In the genomic region with DNA sequence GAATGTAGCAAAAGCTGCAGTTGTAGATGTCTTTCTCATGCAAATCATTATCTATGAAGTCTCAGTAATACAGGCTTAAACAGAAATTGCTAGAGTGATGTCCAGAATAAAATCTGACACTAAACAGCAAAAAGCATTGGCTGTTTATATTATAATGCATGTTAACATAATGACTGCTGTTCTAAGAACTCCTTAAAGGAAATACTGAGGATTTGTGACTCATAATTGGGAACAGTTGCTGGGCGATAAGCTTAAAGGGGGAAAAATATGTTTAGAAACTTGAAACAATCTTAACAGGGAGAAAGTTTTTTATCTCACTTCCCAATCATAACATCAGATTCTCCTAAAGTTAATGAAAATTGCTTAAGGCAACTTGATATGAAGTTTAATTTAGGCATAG, we compare ENCODE assay signal across 14 cellular contexts. TPM values are rescaled to one million over a fixed set of nuclear protein-coding genes. Genes with fewer than 3 reads are reported as not detected.
DNase-seq lines count a peak whose midpoint lies in the region; ATAC-seq and TF ChIP-seq lines count a peak whose summit lies in the region.
"Had no signal": no experiment of that assay in that cellular context is flagged by ENCODE, and none has a peak within 500 bp of the region (broad histone marks: within the 10 kb centered on the region; RNA-seq: fewer than 3 reads in every experiment).

No MANE protein-coding gene starts in this region.

- no peaks in the 10 kb centered on the region for H3K9me3 Mint-ChIP-seq in activated CD4-positive, alpha-beta T cell treated with anti-CD3 and anti-CD28 coated beads, Interleukin-2, amount 10 ng/mL, durations not matched to agents 7 days and 5 days
- H3K9me3 Mint-ChIP-seq: CD14-positive monocyte; central memory CD8-positive, alpha-beta T cell; WTC11 had no signal

- H3K9me2 ChIP-seq in hepatocyte (replicated peaks; ENCODE audit: insufficient read depth): no peaks in the 10 kb centered on the region

- POLR2A ChIA-PET in HEK293 (lab: Yijun Ruan, JAX): interaction anchor here (1.2 kb wide), 1 partner anchor 397 kb away, joined by 3 read pairs; no protein-coding TSS in a partner anchor
- POLR2A ChIA-PET in activated CD4-positive, alpha-beta T cell treated with anti-CD3 and anti-CD28 coated beads, Interleukin-2, amount 10 ng/mL, durations not matched to agents 7 days and 5 days (lab: Charles Lee): no interaction called here

- ATAC-seq in HG02610 (IDR thresholded peaks at IDR 0.05; ENCODE audit: unreplicated experiment) (no peak), HG03025 (IDR thresholded peaks at IDR 0.05; ENCODE audit: low FRiP score, unreplicated experiment) (no peak)
- ATAC-seq: WTC11 had no signal

- H3K36me3 ChIP-seq in HEK293 (ENCODE audit: control insufficient read depth in 2 of 2, insufficient read depth in 1 of 2, low read length in 2 of 2) (peaks cover 7 to 23% of the 10 kb centered on the region in 2 experiments), hepatocyte (replicated peaks; ENCODE audit: insufficient read depth, low read depth) (no peaks in the 10 kb centered on the region)

- no peak overlapping the region for H3K27ac ChIP-seq in HEK293 (ENCODE audit: extremely low read depth, low read depth, low read length)
- H3K27ac ChIP-seq in hepatocyte: no peak overlapping the region

- TF ChIP-seq CTCF in HEK293 (tag by site-specific recombination; IDR thresholded peaks at IDR 0.05) (no peak), astrocyte of the spinal cord (IDR thresholded peaks at IDR 0.05; ENCODE audit: low read depth, low read length) (no peak), hepatocyte (IDR thresholded peaks at IDR 0.05; ENCODE audit: poor library complexity) (no peak)

- H2AFZ ChIP-seq in hepatocyte: no peak overlapping the region

- H3K9me3 ChIP-seq in HEK293 (ENCODE audit: control insufficient read depth, insufficient read depth, low read depth, low read length): no peaks in the 10 kb centered on the region
- no peaks in the 10 kb centered on the region for H3K9me3 ChIP-seq in hepatocyte (ENCODE audit: low read depth)

- H3K4me3 Mint-ChIP-seq in activated CD4-positive, alpha-beta T cell treated with anti-CD3 and anti-CD28 coated beads, Interleukin-2, amount 10 ng/mL, durations not matched to agents 7 days and 5 days: no peak overlapping the region
- H3K4me3 Mint-ChIP-seq: CD14-positive monocyte, WTC11 had no signal

- CTCF ChIA-PET in HEK293 (lab: Yijun Ruan, JAX): no interaction called here
- CTCF ChIA-PET in activated CD4-positive, alpha-beta T cell treated with anti-CD3 and anti-CD28 coated beads, Interleukin-2, amount 10 ng/mL, durations not matched to agents 7 days and 5 days (lab: Charles Lee): interaction anchor here (1.5 kb wide), 1 partner anchor 11 kb away, joined by 3 read pairs; no protein-coding TSS in a partner anchor

- H3K4me2 ChIP-seq in hepatocyte: peak overlapping the region; percentile 46

- H3K4me1 Mint-ChIP-seq in activated CD4-positive, alpha-beta T cell treated with anti-CD3 and anti-CD28 coated beads, Interleukin-2, amount 10 ng/mL, durations not matched to agents 7 days and 5 days: peaks cover 60% of the 10 kb centered on the region

- H3K4me3 ChIP-seq in HEK293 (ENCODE audit: low read depth, low read length): no peak overlapping the region
- no peak overlapping the region for H3K4me3 ChIP-seq in astrocyte of the spinal cord (ENCODE audit: low read depth, low read length)
- no peak overlapping the region for H3K4me3 ChIP-seq in hepatocyte

- no peaks in the 10 kb centered on the region for H3K27me3 ChIP-seq in hepatocyte

- peak; percentile 45 for DNase-seq in A172 (ENCODE audit: low spot score)
- DNase-seq in astrocyte of the spinal cord (ENCODE audit: low read depth, low spot score): peak; percentile 78
- no peak for DNase-seq in hepatocyte (ENCODE audit: low spot score)
- DNase-seq in activated CD4-positive, alpha-beta T cell treated with anti-CD3 and anti-CD28 coated beads, Interleukin-2, amount 10 ng/mL, durations not matched to agents 7 days and 5 days: no peak
- DNase-seq in effector CD4-positive, alpha-beta T cell: no peak
- DNase-seq: activated T-cell treated with anti-CD3 and anti-CD28 coated beads, Interleukin-2, amount 50 U/mL, for 48 hours; NCI-H1436; stimulated activated CD4-positive, alpha-beta T cell treated with anti-CD3 and anti-CD28 coated beads, Interleukin-12 subunit alpha, Interleukin-12 subunit beta, amount 100 ng/mL, for 4 hours had no signal

- H4K20me1 ChIP-seq in hepatocyte (ENCODE audit: insufficient read depth, poor library complexity, severe bottlenecking): peaks cover 44% of the 10 kb centered on the region

- 33% methylated on average over 1 of the region's 1 CpG for WGBS in hepatocyte (ENCODE audit: low lambda C conversion rate, missing lambda C conversion rate)

- peaks cover 73% of the 10 kb centered on the region for H3K36me3 Mint-ChIP-seq in activated CD4-positive, alpha-beta T cell treated with anti-CD3 and anti-CD28 coated beads, Interleukin-2, amount 10 ng/mL, durations not matched to agents 7 days and 5 days (ENCODE audit: low read depth)

- no peaks in the 10 kb centered on the region for H3K27me3 Mint-ChIP-seq in activated CD4-positive, alpha-beta T cell treated with anti-CD3 and anti-CD28 coated beads, Interleukin-2, amount 10 ng/mL, durations not matched to agents 7 days and 5 days
- H3K27me3 Mint-ChIP-seq: central memory CD8-positive, alpha-beta T cell had no signal

- H3K4me1 ChIP-seq in HEK293 (ENCODE audit: control insufficient read depth, insufficient read depth, low read length) (0 out of 2 replicates have a peak, but pooled peaks cover 4% of the 10 kb centered on the region), hepatocyte (ENCODE audit: insufficient read depth) (peaks cover 35% of the 10 kb centered on the region)

- no peak overlapping the region for H3K27ac Mint-ChIP-seq in activated CD4-positive, alpha-beta T cell treated with anti-CD3 and anti-CD28 coated beads, Interleukin-2, amount 10 ng/mL, durations not matched to agents 7 days and 5 days
- H3K27ac Mint-ChIP-seq: CD14-positive monocyte, WTC11 had no signal

- peaks cover 94% of the 10 kb centered on the region for H3K79me2 ChIP-seq in hepatocyte

- in situ Hi-C loops in astrocyte of the spinal cord (cut with HindIII; ENCODE audit: low sequenced_read_pairs): loop anchor here (25.0 kb wide), 1 partner anchor 395 kb away; no protein-coding TSS in a partner anchor

TF ChIP-seq in HEK293, 187 proteins besides CTCF, POLR2A, EP300 and RAD21 (continues in another document):
- no peak for TF ChIP-seq ZNF10 (tag by site-specific recombination; IDR thresholded peaks at IDR 0.05)
- no peak for TF ChIP-seq ZNF610 (tag by site-specific recombination; IDR thresholded peaks at IDR 0.05; ENCODE audit: borderline replicate concordance)
- no peak for TF ChIP-seq ZNF16 (tag by site-specific recombination; IDR thresholded peaks at IDR 0.05; ENCODE audit: low read depth)
- TF ChIP-seq ZNF600 (tag by site-specific recombination; IDR thresholded peaks at IDR 0.05): no peak
- no peak for TF ChIP-seq ZEB2 (tag by site-specific recombination; IDR thresholded peaks at IDR 0.05)
- TF ChIP-seq, protein P1, sequence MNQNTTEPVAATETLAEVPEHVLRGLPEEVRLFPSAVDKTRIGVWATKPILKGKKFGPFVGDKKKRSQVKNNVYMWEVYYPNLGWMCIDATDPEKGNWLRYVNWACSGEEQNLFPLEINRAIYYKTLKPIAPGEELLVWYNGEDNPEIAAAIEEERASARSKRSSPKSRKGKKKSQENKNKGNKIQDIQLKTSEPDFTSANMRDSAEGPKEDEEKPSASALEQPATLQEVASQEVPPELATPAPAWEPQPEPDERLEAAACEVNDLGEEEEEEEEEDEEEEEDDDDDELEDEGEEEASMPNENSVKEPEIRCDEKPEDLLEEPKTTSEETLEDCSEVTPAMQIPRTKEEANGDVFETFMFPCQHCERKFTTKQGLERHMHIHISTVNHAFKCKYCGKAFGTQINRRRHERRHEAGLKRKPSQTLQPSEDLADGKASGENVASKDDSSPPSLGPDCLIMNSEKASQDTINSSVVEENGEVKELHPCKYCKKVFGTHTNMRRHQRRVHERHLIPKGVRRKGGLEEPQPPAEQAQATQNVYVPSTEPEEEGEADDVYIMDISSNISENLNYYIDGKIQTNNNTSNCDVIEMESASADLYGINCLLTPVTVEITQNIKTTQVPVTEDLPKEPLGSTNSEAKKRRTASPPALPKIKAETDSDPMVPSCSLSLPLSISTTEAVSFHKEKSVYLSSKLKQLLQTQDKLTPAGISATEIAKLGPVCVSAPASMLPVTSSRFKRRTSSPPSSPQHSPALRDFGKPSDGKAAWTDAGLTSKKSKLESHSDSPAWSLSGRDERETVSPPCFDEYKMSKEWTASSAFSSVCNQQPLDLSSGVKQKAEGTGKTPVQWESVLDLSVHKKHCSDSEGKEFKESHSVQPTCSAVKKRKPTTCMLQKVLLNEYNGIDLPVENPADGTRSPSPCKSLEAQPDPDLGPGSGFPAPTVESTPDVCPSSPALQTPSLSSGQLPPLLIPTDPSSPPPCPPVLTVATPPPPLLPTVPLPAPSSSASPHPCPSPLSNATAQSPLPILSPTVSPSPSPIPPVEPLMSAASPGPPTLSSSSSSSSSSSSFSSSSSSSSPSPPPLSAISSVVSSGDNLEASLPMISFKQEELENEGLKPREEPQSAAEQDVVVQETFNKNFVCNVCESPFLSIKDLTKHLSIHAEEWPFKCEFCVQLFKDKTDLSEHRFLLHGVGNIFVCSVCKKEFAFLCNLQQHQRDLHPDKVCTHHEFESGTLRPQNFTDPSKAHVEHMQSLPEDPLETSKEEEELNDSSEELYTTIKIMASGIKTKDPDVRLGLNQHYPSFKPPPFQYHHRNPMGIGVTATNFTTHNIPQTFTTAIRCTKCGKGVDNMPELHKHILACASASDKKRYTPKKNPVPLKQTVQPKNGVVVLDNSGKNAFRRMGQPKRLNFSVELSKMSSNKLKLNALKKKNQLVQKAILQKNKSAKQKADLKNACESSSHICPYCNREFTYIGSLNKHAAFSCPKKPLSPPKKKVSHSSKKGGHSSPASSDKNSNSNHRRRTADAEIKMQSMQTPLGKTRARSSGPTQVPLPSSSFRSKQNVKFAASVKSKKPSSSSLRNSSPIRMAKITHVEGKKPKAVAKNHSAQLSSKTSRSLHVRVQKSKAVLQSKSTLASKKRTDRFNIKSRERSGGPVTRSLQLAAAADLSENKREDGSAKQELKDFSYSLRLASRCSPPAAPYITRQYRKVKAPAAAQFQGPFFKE (tag by site-specific recombination; IDR thresholded peaks at IDR 0.05; ENCODE audit: borderline replicate concordance): no peak
- TF ChIP-seq ZNF416 (tag by site-specific recombination; IDR thresholded peaks at IDR 0.05): no peak
- TF ChIP-seq SALL2 (tag by site-specific recombination; IDR thresholded peaks at IDR 0.05; ENCODE audit: borderline replicate concordance): no peak
- TF ChIP-seq ZNF37A (tag by site-specific recombination; IDR thresholded peaks at IDR 0.05): no peak
- TF ChIP-seq ZNF768 (tag by site-specific recombination; IDR thresholded peaks at IDR 0.05): no peak
- no peak for TF ChIP-seq ZNF670 (tag by site-specific recombination; IDR thresholded peaks at IDR 0.05; ENCODE audit: low read depth)

RNA-seq across cellular contexts. Expression of a gene that starts 17.5 kb away (rescaled TPM):
- 17.9 and 20.0 TPM in 2 replicates for total RNA-seq in A172 (2014; rRNA removed; shearing (Covaris generic))
- total RNA-seq in hepatocyte: 111 and 112 TPM in 2 replicates
- 19.9 and 22.7 TPM in 2 replicates for polyA plus RNA-seq in hepatocyte
- total RNA-seq in activated CD4-positive, alpha-beta T cell treated with anti-CD3 and anti-CD28 coated beads, Interleukin-2, amount 10 ng/mL, durations not matched to agents 7 days and 5 days: 10 to 100 TPM; 58.0 to 66.0 TPM

Comparison
In these comparisons a context has a peak if more than half of its experiments do, and no peak if none do; other contexts are left out.
1. DNase-seq: peak in A172 (single experiment) and astrocyte of the spinal cord (single experiment); none in hepatocyte (single experiment), activated CD4-positive, alpha-beta T cell treated with anti-CD3 and anti-CD28 coated beads, Interleukin-2, amount 10 ng/mL, durations not matched to agents 7 days and 5 days (single experiment) and effector CD4-positive, alpha-beta T cell (single experiment).